1 cellular context compared by ENCODE assay signal in the genomic region with DNA sequence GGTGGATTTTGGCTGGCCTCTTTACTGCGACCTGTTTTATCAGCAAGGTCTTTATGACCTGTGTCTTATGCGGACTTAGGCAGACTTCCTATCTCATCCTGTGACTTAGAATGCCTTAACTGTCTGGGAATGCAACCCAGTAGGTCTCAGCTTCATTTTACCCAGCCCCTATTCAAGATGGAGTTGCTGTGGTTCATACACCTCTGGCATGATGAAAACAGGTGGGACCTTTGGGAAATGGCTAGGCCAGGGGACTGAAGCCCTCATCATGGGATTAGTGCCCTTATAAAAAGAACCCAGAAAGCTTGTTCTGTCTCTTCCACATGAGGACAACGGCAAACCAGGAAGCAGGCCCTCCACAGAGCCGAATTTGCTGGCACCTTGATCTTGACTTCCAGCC.
TF ChIP-seq lines count a peak whose summit lies in the region.

No MANE protein-coding gene starts in this region.

TF ChIP-seq in K562, 482 proteins besides CTCF, POLR2A, EP300 and RAD21 (continued from another document and continues in another):
- TF ChIP-seq, protein P1, sequence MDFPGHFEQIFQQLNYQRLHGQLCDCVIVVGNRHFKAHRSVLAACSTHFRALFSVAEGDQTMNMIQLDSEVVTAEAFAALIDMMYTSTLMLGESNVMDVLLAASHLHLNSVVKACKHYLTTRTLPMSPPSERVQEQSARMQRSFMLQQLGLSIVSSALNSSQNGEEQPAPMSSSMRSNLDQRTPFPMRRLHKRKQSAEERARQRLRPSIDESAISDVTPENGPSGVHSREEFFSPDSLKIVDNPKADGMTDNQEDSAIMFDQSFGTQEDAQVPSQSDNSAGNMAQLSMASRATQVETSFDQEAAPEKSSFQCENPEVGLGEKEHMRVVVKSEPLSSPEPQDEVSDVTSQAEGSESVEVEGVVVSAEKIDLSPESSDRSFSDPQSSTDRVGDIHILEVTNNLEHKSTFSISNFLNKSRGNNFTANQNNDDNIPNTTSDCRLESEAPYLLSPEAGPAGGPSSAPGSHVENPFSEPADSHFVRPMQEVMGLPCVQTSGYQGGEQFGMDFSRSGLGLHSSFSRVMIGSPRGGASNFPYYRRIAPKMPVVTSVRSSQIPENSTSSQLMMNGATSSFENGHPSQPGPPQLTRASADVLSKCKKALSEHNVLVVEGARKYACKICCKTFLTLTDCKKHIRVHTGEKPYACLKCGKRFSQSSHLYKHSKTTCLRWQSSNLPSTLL (IDR thresholded peaks at IDR 0.05): no peak
- TF ChIP-seq KDM2B (CRISPR knock-in tag; IDR thresholded peaks at IDR 0.05) (no peak), TAF1 (IDR thresholded peaks at IDR 0.05; ENCODE audit: control insufficient read depth, extremely low read depth, insufficient read depth, low read length, severe bottlenecking) (no peak), PTBP1 (IDR thresholded peaks at IDR 0.05; ENCODE audit: low read depth, low read length) (no peak), RNF2 (IDR thresholded peaks at IDR 0.05) (no peak), KLF6 (CRISPR knock-in tag; IDR thresholded peaks at IDR 0.05; ENCODE audit: borderline replicate concordance) (peak; percentile 86), GABPA (tag; conservative IDR thresholded peaks at IDR 0.05; ENCODE audit: low read depth) (no peak), TAF7 (tag; IDR thresholded peaks at IDR 0.05) (peak; percentile 72), BMI1 (IDR thresholded peaks at IDR 0.05; ENCODE audit: low read length) (no peak), MTA1 (IDR thresholded peaks at IDR 0.05; ENCODE audit: borderline replicate concordance) (no peak), ZNF584 (CRISPR knock-in tag; IDR thresholded peaks at IDR 0.05; ENCODE audit: low read depth) (peak; percentile 89), MEIS2 (IDR thresholded peaks at IDR 0.05; ENCODE audit: partially characterized antibody) (no peak), ASH1L (IDR thresholded peaks at IDR 0.05; ENCODE audit: borderline replicate concordance, low read depth, partially characterized antibody) (no peak), NR2C2 (CRISPR knock-in tag; IDR thresholded peaks at IDR 0.05) (no peak), NR2C2 (tag; IDR thresholded peaks at IDR 0.05) (no peak), FUS (optimal IDR thresholded peaks at IDR 0.05; ENCODE audit: low read depth, low read length) (no peak), CHCHD3 (CRISPR knock-in tag; IDR thresholded peaks at IDR 0.05) (no peak), SETDB1 (IDR thresholded peaks at IDR 0.05; ENCODE audit: low read length) (no peak), KLF13 (tag; IDR thresholded peaks at IDR 0.05; ENCODE audit: borderline replicate concordance, low read depth) (0 out of 2 replicates have a peak, but pooled peaks have one; percentile 54), RBFOX2 (IDR thresholded peaks at IDR 0.05; ENCODE audit: low read depth, low read length) (no peak), ZNF232 (CRISPR knock-in tag; IDR thresholded peaks at IDR 0.05) (no peak), MYBL2 (IDR thresholded peaks at IDR 0.05; ENCODE audit: low read depth) (no peak), MYBL2 (CRISPR knock-in tag; IDR thresholded peaks at IDR 0.05; ENCODE audit: borderline replicate concordance) (no peak), E2F3 (CRISPR knock-in tag; IDR thresholded peaks at IDR 0.05) (0 out of 2 replicates have a peak, but pooled peaks have one; percentile 67), TEAD1 (CRISPR knock-in tag; IDR thresholded peaks at IDR 0.05) (peak in 1 of 2 experiments; percentile 83; a peak in 2 of 4 replicates), TEAD2 (tag; IDR thresholded peaks at IDR 0.05) (peak; percentile 76), SRSF7 (optimal IDR thresholded peaks at IDR 0.05; ENCODE audit: low read depth, low read length) (no peak), MTA2 (IDR thresholded peaks at IDR 0.05; ENCODE audit: low read depth) (no peak), ILF3 (IDR thresholded peaks at IDR 0.05; ENCODE audit: borderline replicate concordance) (no peak), ELF1 (tag; IDR thresholded peaks at IDR 0.05) (no peak)
- TF ChIP-seq, protein P2, sequence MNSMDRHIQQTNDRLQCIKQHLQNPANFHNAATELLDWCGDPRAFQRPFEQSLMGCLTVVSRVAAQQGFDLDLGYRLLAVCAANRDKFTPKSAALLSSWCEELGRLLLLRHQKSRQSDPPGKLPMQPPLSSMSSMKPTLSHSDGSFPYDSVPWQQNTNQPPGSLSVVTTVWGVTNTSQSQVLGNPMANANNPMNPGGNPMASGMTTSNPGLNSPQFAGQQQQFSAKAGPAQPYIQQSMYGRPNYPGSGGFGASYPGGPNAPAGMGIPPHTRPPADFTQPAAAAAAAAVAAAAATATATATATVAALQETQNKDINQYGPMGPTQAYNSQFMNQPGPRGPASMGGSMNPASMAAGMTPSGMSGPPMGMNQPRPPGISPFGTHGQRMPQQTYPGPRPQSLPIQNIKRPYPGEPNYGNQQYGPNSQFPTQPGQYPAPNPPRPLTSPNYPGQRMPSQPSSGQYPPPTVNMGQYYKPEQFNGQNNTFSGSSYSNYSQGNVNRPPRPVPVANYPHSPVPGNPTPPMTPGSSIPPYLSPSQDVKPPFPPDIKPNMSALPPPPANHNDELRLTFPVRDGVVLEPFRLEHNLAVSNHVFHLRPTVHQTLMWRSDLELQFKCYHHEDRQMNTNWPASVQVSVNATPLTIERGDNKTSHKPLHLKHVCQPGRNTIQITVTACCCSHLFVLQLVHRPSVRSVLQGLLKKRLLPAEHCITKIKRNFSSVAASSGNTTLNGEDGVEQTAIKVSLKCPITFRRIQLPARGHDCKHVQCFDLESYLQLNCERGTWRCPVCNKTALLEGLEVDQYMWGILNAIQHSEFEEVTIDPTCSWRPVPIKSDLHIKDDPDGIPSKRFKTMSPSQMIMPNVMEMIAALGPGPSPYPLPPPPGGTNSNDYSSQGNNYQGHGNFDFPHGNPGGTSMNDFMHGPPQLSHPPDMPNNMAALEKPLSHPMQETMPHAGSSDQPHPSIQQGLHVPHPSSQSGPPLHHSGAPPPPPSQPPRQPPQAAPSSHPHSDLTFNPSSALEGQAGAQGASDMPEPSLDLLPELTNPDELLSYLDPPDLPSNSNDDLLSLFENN (IDR thresholded peaks at IDR 0.05; ENCODE audit: low read depth in 2 of 2, low read length in 2 of 2): no peak
- TF ChIP-seq, protein P3, sequence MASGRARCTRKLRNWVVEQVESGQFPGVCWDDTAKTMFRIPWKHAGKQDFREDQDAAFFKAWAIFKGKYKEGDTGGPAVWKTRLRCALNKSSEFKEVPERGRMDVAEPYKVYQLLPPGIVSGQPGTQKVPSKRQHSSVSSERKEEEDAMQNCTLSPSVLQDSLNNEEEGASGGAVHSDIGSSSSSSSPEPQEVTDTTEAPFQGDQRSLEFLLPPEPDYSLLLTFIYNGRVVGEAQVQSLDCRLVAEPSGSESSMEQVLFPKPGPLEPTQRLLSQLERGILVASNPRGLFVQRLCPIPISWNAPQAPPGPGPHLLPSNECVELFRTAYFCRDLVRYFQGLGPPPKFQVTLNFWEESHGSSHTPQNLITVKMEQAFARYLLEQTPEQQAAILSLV (tag; IDR thresholded peaks at IDR 0.05): peak; percentile 82
- TF ChIP-seq, protein P4, sequence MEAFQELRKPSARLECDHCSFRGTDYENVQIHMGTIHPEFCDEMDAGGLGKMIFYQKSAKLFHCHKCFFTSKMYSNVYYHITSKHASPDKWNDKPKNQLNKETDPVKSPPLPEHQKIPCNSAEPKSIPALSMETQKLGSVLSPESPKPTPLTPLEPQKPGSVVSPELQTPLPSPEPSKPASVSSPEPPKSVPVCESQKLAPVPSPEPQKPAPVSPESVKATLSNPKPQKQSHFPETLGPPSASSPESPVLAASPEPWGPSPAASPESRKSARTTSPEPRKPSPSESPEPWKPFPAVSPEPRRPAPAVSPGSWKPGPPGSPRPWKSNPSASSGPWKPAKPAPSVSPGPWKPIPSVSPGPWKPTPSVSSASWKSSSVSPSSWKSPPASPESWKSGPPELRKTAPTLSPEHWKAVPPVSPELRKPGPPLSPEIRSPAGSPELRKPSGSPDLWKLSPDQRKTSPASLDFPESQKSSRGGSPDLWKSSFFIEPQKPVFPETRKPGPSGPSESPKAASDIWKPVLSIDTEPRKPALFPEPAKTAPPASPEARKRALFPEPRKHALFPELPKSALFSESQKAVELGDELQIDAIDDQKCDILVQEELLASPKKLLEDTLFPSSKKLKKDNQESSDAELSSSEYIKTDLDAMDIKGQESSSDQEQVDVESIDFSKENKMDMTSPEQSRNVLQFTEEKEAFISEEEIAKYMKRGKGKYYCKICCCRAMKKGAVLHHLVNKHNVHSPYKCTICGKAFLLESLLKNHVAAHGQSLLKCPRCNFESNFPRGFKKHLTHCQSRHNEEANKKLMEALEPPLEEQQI (IDR thresholded peaks at IDR 0.05): no peak
- TF ChIP-seq, protein P5, sequence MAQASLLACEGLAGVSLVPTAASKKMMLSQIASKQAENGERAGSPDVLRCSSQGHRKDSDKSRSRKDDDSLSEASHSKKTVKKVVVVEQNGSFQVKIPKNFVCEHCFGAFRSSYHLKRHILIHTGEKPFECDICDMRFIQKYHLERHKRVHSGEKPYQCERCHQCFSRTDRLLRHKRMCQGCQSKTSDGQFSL (CRISPR knock-in tag; IDR thresholded peaks at IDR 0.05): no peak
- TF ChIP-seq, protein P5 (tag; IDR thresholded peaks at IDR 0.05): peak in 1 of 2 experiments; percentile 94; a peak in 2 of 4 replicates
- TF ChIP-seq, protein P6, sequence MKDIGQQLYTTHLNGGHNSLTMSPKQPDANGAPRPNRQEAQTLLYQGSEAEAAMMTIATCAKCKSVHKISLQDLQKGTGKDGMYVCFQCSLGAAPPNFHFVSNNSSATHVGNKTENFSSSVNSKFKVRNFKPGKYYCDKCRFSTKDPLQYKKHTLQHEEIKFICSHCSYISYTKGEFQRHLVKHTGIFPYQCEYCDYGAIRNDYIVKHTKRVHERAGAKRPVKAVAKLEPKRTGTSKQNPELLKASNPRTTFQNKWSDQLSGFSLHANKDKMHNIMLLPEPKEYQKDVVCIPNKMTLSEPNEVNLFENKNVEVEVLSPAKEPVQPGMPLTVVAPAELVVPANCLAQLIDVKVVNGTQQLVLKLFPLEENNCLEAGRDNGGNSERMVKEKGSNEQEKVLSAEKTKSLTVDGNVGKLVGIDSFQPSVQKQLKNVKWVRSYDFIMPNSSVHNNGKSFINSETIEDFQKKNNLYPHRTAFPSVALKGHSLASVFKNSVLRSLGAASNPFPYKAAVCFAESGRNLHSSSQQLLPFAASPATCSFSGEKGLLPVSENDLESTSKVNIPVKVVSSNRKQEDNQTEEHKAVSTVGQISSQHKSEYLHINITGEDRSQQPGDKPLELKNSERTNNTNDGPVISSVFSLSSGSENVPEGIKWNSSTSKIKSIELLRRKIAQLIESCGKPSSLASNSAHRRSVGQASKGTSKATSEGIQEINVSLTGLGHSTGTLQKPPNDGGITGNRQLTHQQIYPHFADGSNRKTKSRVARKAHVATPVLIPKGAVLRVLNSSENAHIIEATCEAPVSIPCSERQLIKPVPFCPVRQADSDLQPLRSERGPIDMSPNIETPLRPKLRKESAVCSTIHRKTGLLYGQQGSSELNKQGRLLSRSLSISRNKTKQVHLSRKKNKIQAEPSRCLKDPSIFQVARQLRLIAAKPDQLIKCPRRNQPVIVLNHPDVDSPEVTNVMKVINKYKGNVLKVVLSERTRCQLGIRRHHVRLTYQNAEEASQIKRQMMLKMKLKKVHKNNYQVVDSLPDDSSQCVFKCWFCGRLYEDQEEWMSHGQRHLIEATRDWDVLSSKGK (CRISPR knock-in tag; IDR thresholded peaks at IDR 0.05): no peak
- TF ChIP-seq, protein P7, sequence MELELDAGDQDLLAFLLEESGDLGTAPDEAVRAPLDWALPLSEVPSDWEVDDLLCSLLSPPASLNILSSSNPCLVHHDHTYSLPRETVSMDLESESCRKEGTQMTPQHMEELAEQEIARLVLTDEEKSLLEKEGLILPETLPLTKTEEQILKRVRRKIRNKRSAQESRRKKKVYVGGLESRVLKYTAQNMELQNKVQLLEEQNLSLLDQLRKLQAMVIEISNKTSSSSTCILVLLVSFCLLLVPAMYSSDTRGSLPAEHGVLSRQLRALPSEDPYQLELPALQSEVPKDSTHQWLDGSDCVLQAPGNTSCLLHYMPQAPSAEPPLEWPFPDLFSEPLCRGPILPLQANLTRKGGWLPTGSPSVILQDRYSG (tag; conservative IDR thresholded peaks at IDR 0.05; ENCODE audit: low read depth): peak; percentile 88; the same call in 1 of the 2 replicates
- TF ChIP-seq, protein P8, sequence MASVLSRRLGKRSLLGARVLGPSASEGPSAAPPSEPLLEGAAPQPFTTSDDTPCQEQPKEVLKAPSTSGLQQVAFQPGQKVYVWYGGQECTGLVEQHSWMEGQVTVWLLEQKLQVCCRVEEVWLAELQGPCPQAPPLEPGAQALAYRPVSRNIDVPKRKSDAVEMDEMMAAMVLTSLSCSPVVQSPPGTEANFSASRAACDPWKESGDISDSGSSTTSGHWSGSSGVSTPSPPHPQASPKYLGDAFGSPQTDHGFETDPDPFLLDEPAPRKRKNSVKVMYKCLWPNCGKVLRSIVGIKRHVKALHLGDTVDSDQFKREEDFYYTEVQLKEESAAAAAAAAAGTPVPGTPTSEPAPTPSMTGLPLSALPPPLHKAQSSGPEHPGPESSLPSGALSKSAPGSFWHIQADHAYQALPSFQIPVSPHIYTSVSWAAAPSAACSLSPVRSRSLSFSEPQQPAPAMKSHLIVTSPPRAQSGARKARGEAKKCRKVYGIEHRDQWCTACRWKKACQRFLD (CRISPR knock-in tag; IDR thresholded peaks at IDR 0.05): peak; percentile 87
- TF ChIP-seq, protein P9, sequence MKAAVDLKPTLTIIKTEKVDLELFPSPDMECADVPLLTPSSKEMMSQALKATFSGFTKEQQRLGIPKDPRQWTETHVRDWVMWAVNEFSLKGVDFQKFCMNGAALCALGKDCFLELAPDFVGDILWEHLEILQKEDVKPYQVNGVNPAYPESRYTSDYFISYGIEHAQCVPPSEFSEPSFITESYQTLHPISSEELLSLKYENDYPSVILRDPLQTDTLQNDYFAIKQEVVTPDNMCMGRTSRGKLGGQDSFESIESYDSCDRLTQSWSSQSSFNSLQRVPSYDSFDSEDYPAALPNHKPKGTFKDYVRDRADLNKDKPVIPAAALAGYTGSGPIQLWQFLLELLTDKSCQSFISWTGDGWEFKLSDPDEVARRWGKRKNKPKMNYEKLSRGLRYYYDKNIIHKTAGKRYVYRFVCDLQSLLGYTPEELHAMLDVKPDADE (conservative IDR thresholded peaks at IDR 0.05; ENCODE audit: control insufficient read depth, low read depth, low read length): no peak
- TF ChIP-seq, protein P10, sequence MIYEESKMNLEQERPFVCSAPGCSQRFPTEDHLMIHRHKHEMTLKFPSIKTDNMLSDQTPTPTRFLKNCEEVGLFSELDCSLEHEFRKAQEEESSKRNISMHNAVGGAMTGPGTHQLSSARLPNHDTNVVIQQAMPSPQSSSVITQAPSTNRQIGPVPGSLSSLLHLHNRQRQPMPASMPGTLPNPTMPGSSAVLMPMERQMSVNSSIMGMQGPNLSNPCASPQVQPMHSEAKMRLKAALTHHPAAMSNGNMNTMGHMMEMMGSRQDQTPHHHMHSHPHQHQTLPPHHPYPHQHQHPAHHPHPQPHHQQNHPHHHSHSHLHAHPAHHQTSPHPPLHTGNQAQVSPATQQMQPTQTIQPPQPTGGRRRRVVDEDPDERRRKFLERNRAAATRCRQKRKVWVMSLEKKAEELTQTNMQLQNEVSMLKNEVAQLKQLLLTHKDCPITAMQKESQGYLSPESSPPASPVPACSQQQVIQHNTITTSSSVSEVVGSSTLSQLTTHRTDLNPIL (CRISPR knock-in tag; IDR thresholded peaks at IDR 0.05): no peak
- TF ChIP-seq, protein P11, sequence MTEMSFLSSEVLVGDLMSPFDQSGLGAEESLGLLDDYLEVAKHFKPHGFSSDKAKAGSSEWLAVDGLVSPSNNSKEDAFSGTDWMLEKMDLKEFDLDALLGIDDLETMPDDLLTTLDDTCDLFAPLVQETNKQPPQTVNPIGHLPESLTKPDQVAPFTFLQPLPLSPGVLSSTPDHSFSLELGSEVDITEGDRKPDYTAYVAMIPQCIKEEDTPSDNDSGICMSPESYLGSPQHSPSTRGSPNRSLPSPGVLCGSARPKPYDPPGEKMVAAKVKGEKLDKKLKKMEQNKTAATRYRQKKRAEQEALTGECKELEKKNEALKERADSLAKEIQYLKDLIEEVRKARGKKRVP (CRISPR knock-in tag; IDR thresholded peaks at IDR 0.05): no peak
